In genomic region chr1:11923069-11923826, GRCh38 we compare ENCODE assay signal across 10 cellular contexts. TPM values are rescaled to one million over a fixed set of nuclear protein-coding genes. Genes with fewer than 3 reads are reported as not detected.
DNase-seq lines count a peak whose midpoint lies in the region; ATAC-seq and TF ChIP-seq lines count a peak whose summit lies in the region.
"Had no signal": no experiment of that assay in that cellular context is flagged by ENCODE, and none has a peak within 500 bp of the region (broad histone marks: within the 10 kb centered on the region; RNA-seq: fewer than 3 reads in every experiment).

No MANE protein-coding gene starts in this region.

- no peak overlapping the region for H3K27ac ChIP-seq in AG04450 (ENCODE audit: low read depth, low read length)
- H3K27ac ChIP-seq: adrenal gland had no signal

- H3K4me1 Mint-ChIP-seq in activated T-helper 17 cell treated with anti-CD3 and anti-CD28 coated beads, Interleukin-2, amount 50 U/mL, for 72 hours: peaks cover 20% of the 10 kb centered on the region
- peaks cover 36% of the 10 kb centered on the region for H3K4me1 Mint-ChIP-seq in memory B cell

- DNase-seq in AG04450 (ENCODE audit: low read depth, low spot score): no peak
- DNase-seq in GM12864 (ENCODE audit: low read depth): no peak
- DNase-seq in memory B cell (ENCODE audit: low spot score in 2 of 2): no peak
- DNase-seq in HEK293T (ENCODE audit: extremely low spot score): no peak
- no peak for DNase-seq in occipital lobe (lab: John Stamatoyannopoulos, UW)
- DNase-seq in islet precursor cell: no peak
- no peak for DNase-seq in NCI-H345 (lab: John Stamatoyannopoulos, UW)
- DNase-seq: adrenal gland; stimulated activated CD4-positive, alpha-beta T cell treated with anti-CD3 and anti-CD28 coated beads, Interleukin-2, amount 100 ng/mL, for 24 hours had no signal

- H3K9me3 Mint-ChIP-seq in activated T-helper 17 cell treated with anti-CD3 and anti-CD28 coated beads, Interleukin-2, amount 50 U/mL, for 72 hours: no peaks in the 10 kb centered on the region
- no peaks in the 10 kb centered on the region for H3K9me3 Mint-ChIP-seq in memory B cell

- H3K4me3 ChIP-seq in AG04450 (ENCODE audit: low read depth, low read length): 0 out of 2 replicates have a peak overlapping the region, but pooled peaks have one; percentile 1
- H3K4me3 ChIP-seq in GM12864 (ENCODE audit: low read depth, low read length): peak overlapping the region; percentile 73; the same call in 1 of the 2 replicates

- no peaks in the 10 kb centered on the region for H3K9me3 ChIP-seq in AG04450 (ENCODE audit: control insufficient read depth, insufficient read depth, low read length)
- H3K9me3 ChIP-seq: adrenal gland had no signal

- TF ChIP-seq CTCF in AG04450 (IDR thresholded peaks at IDR 0.05; ENCODE audit: low read depth, low read length) (no peak), GM12864 (IDR thresholded peaks at IDR 0.05; ENCODE audit: low read depth, low read length, missing control alignments) (no peak)

- POLR2A ChIA-PET in AG04450 (lab: Yijun Ruan, JAX): no interaction called here
- POLR2A ChIA-PET in HEK293T (lab: Yijun Ruan, JAX): no interaction called here

- H3K27me3 ChIP-seq in AG04450 (ENCODE audit: control insufficient read depth, insufficient read depth, low read length): no peaks in the 10 kb centered on the region
- H3K27me3 ChIP-seq: adrenal gland had no signal

- no peak for ATAC-seq in activated T-helper 17 cell treated with anti-CD3 and anti-CD28 coated beads, Interleukin-2, amount 50 U/mL, for 72 hours (replicated peaks)
- no peak for ATAC-seq in memory B cell (ENCODE audit: low read depth)

- CTCF ChIA-PET in AG04450 (lab: Charles Lee): no interaction called here
- CTCF ChIA-PET in HEK293T (lab: Yijun Ruan, JAX): interaction anchor here (0.6 kb wide), 1 partner anchor 16 kb away, joined by 3 read pairs; no protein-coding TSS in a partner anchor

- peaks cover 62% of the 10 kb centered on the region for H3K36me3 Mint-ChIP-seq in activated T-helper 17 cell treated with anti-CD3 and anti-CD28 coated beads, Interleukin-2, amount 50 U/mL, for 72 hours (ENCODE audit: low read depth)
- H3K36me3 Mint-ChIP-seq in memory B cell: peaks cover 12% of the 10 kb centered on the region

- no peaks in the 10 kb centered on the region for H3K27me3 Mint-ChIP-seq in activated T-helper 17 cell treated with anti-CD3 and anti-CD28 coated beads, Interleukin-2, amount 50 U/mL, for 72 hours
- H3K27me3 Mint-ChIP-seq in memory B cell: no peaks in the 10 kb centered on the region

- H3K27ac Mint-ChIP-seq in activated T-helper 17 cell treated with anti-CD3 and anti-CD28 coated beads, Interleukin-2, amount 50 U/mL, for 72 hours: peak overlapping the region; percentile 56
- H3K27ac Mint-ChIP-seq in memory B cell: no peak overlapping the region

- peak overlapping the region; percentile 80 for H3K4me3 Mint-ChIP-seq in activated T-helper 17 cell treated with anti-CD3 and anti-CD28 coated beads, Interleukin-2, amount 50 U/mL, for 72 hours
- peak overlapping the region; percentile 88 for H3K4me3 Mint-ChIP-seq in memory B cell

TF ChIP-seq in HEK293T, 16 proteins besides CTCF, POLR2A, EP300 and RAD21:
- TF ChIP-seq SUZ12 (IDR thresholded peaks at IDR 0.05): no peak
- TF ChIP-seq FOXK2 (IDR thresholded peaks at IDR 0.05): no peak
- no peak for TF ChIP-seq ZNF384 (IDR thresholded peaks at IDR 0.05)
- TF ChIP-seq FOXA1 (IDR thresholded peaks at IDR 0.05): no peak
TF ChIP-seq in HEK293T: peak in this region for 0.

RNA-seq across cellular contexts. Expression of gene KIAA2013, which starts 3.0 kb away (rescaled TPM):
- 35.8 and 45.5 TPM in 2 replicates for polyA plus RNA-seq in AG04450 (2011; rRNA removed)
- 22.7 and 32.3 TPM in 2 replicates for polyA minus RNA-seq in AG04450 (2011; rRNA and poly(A)+ RNA removed)
- total RNA-seq in activated T-helper 17 cell treated with anti-CD3 and anti-CD28 coated beads, Interleukin-2, amount 50 U/mL, for 72 hours: 10 to 100 TPM; 15.6 to 32.2 TPM
- total RNA-seq in occipital lobe: 18.6 TPM

RNA-seq across cellular contexts. Expression of gene PLOD1, which starts 11.3 kb away (rescaled TPM):
- 314 and 427 TPM in 2 replicates for polyA plus RNA-seq in AG04450 (2011; rRNA removed)
- 219 and 313 TPM in 2 replicates for polyA minus RNA-seq in AG04450 (2011; rRNA and poly(A)+ RNA removed)
- total RNA-seq in activated T-helper 17 cell treated with anti-CD3 and anti-CD28 coated beads, Interleukin-2, amount 50 U/mL, for 72 hours: 10 to 100 TPM; 18.1 to 36.1 TPM
- 23.9 TPM for total RNA-seq in occipital lobe

RNA-seq across cellular contexts. Expression of gene MFN2, which starts 57.0 kb away (rescaled TPM):
- polyA plus RNA-seq in AG04450 (2011; rRNA removed): 43.9 and 53.9 TPM in 2 replicates
- polyA minus RNA-seq in AG04450 (2011; rRNA and poly(A)+ RNA removed): 62.7 and 70.7 TPM in 2 replicates
- total RNA-seq in activated T-helper 17 cell treated with anti-CD3 and anti-CD28 coated beads, Interleukin-2, amount 50 U/mL, for 72 hours: 10 to 100 TPM; 46.5 to 70.1 TPM
- 35.1 TPM for total RNA-seq in occipital lobe
